22 cellular contexts compared by ENCODE assay signal in genomic region chr12:26431211-26431610, GRCh38.
DNase-seq lines count a peak whose midpoint lies in the region; ATAC-seq lines count a peak whose summit lies in the region.
"Had no signal": no experiment of that assay in that cellular context is flagged by ENCODE, and none has a peak within 500 bp of the region (broad histone marks: within the 10 kb centered on the region; RNA-seq: fewer than 3 reads in every experiment).

No MANE protein-coding gene starts in this region.

- no peaks in the 10 kb centered on the region for H3K27me3 Mint-ChIP-seq in stimulated activated memory B cell treated with anti-CD40 and anti-IgM and Interleukin-4, amounts not matched to agents 10 μg/mL and 1 μg/mL and 100 μg/mL, for 72 hours
- H3K27me3 Mint-ChIP-seq: IgD-negative memory B cell, T-cell had no signal

- peak; percentile 58 for DNase-seq in DMS79 (lab: John Stamatoyannopoulos, UW)
- DNase-seq in DMS79 treated with DMSO at 0.1 percent for 48 hours (lab: John Stamatoyannopoulos, UW) = no peak
- DNase-seq in LHCN-M2 (ENCODE audit: low read depth) = peak; percentile 82
- peak; percentile 48 for DNase-seq in SW480 (ENCODE audit: low spot score)
- DNase-seq: 8988T; Calu3; CD8-positive, alpha-beta T cell; DMS153; GOT3; MV-4-11; NCI-H1694 treated with DMSO at 0.1 percent for 48 hours; NCI-H2107; NCI-H345; SIG-M5; T-cell had no signal

- H3K4me3 Mint-ChIP-seq in stimulated activated memory B cell treated with anti-CD40 and anti-IgM and Interleukin-4, amounts not matched to agents 10 μg/mL and 1 μg/mL and 100 μg/mL, for 72 hours = no peak overlapping the region
- H3K4me3 Mint-ChIP-seq: CD8-positive, alpha-beta T cell; T-cell; T-helper 2 cell treated with Interferon-gamma antibody and Interleukin-4, amounts not matched to agents 5 μg/mL and 100 μg/mL, for 36 hours had no signal

- H3K36me3 Mint-ChIP-seq in stimulated activated memory B cell treated with anti-CD40 and anti-IgM and Interleukin-4, amounts not matched to agents 10 μg/mL and 1 μg/mL and 100 μg/mL, for 72 hours = peaks cover 21% of the 10 kb centered on the region

- H3K4me1 Mint-ChIP-seq in stimulated activated memory B cell treated with anti-CD40 and anti-IgM and Interleukin-4, amounts not matched to agents 10 μg/mL and 1 μg/mL and 100 μg/mL, for 72 hours = peaks cover 7% of the 10 kb centered on the region
- H3K4me1 Mint-ChIP-seq: T-cell had no signal

- no peak for ATAC-seq in stimulated activated memory B cell treated with anti-CD40 and anti-IgM and Interleukin-4, amounts not matched to agents 10 μg/mL and 1 μg/mL and 100 μg/mL, for 72 hours
- ATAC-seq in GM21367 (IDR thresholded peaks at IDR 0.05; ENCODE audit: unreplicated experiment) (no peak), HG03342 (IDR thresholded peaks at IDR 0.05; ENCODE audit: unreplicated experiment) (no peak)
- ATAC-seq: CD8-positive, alpha-beta T cell; GM12878; SK-N-SH treated with all-trans-retinoic acid at 6 μM for 48 hours; T-cell had no signal

- H3K9me3 Mint-ChIP-seq in stimulated activated memory B cell treated with anti-CD40 and anti-IgM and Interleukin-4, amounts not matched to agents 10 μg/mL and 1 μg/mL and 100 μg/mL, for 72 hours = no peaks in the 10 kb centered on the region
- H3K9me3 Mint-ChIP-seq: CD8-positive, alpha-beta T cell; IgD-negative memory B cell; T-cell; T-helper 2 cell treated with Interferon-gamma antibody and Interleukin-4, amounts not matched to agents 5 μg/mL and 100 μg/mL, for 36 hours had no signal

- H3K27ac Mint-ChIP-seq in stimulated activated memory B cell treated with anti-CD40 and anti-IgM and Interleukin-4, amounts not matched to agents 10 μg/mL and 1 μg/mL and 100 μg/mL, for 72 hours = peak overlapping the region; percentile 44
- H3K27ac Mint-ChIP-seq: CD8-positive, alpha-beta T cell; T-cell; T-helper 2 cell treated with Interferon-gamma antibody and Interleukin-4, amounts not matched to agents 5 μg/mL and 100 μg/mL, for 36 hours had no signal
